Comparison of ENCODE assay signal across 26 cellular contexts in the genomic region with DNA sequence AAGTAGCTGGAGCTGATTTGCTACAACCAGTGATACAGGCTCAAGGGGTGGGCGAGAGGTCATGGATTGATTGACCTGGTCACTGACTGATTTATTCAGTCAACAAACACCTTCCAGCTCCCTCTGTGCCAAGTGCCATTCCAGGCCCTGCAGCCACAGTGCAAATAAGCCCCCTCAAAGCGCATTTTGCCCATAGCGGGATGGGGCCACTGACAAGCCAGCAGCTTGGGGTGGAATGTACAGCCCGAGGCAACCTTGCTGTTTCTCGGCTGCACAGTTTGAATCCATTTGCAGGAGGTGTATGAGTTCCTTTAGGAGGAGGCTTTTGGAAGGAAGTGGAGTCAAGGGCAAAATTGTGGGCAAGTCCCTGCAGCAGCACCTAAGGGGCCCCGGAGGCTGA.
"Had no signal": no experiment of that assay in that cellular context is flagged by ENCODE, and none has a peak within 500 bp of the region (broad histone marks: within the 10 kb centered on the region; RNA-seq: fewer than 3 reads in every experiment).

No MANE protein-coding gene starts in this region.

- ATAC-seq: mucosa of descending colon; natural killer cell treated with Interleukin-12 subunit alpha and Interleukin-12 subunit beta and Interleukin-15 and Interleukin-18, amount 100 ng/mL, for 72 hours; pancreas; stimulated activated naive CD8-positive, alpha-beta T cell treated with anti-CD3 and anti-CD28 coated beads, Interleukin-15, amount 100 ng/mL, for 72 hours had no signal

- H3K4me1 ChIP-seq: pancreas, suprapubic skin, vagina had no signal

- H3K36me3 Mint-ChIP-seq: immature natural killer cell; memory B cell; mesothelial cell of epicardium; naive B cell; natural killer cell treated with Interleukin-12 subunit alpha and Interleukin-12 subunit beta and Interleukin-15 and Interleukin-18, amount 100 ng/mL, for 72 hours had no signal

- H3K36me3 ChIP-seq: colonic mucosa, pancreas, suprapubic skin, transverse colon, vagina had no signal

- H3K27ac ChIP-seq: colonic mucosa, pancreas, suprapubic skin, transverse colon, vagina had no signal

- H3K9me3 ChIP-seq: colonic mucosa, mucosa of descending colon, pancreas, suprapubic skin, transverse colon, vagina had no signal

- H3K27ac Mint-ChIP-seq: immature natural killer cell; memory B cell; mesothelial cell of epicardium; naive B cell; natural killer cell treated with Interleukin-12 subunit alpha and Interleukin-12 subunit beta and Interleukin-15 and Interleukin-18, amount 100 ng/mL, for 72 hours; stimulated activated naive CD8-positive, alpha-beta T cell treated with anti-CD3 and anti-CD28 coated beads, Interleukin-15, amount 100 ng/mL, for 72 hours had no signal

- H3K4me3 Mint-ChIP-seq: immature natural killer cell; memory B cell; mesothelial cell of epicardium; naive B cell; natural killer cell treated with Interleukin-12 subunit alpha and Interleukin-12 subunit beta and Interleukin-15 and Interleukin-18, amount 100 ng/mL, for 72 hours; stimulated activated naive CD8-positive, alpha-beta T cell treated with anti-CD3 and anti-CD28 coated beads, Interleukin-15, amount 100 ng/mL, for 72 hours had no signal

- H3K4me3 ChIP-seq: colonic mucosa, lung, mucosa of descending colon, pancreas, smooth muscle cell, suprapubic skin, transverse colon, vagina had no signal

- H3K4me1 Mint-ChIP-seq: immature natural killer cell; memory B cell; naive B cell; stimulated activated naive CD8-positive, alpha-beta T cell treated with anti-CD3 and anti-CD28 coated beads, Interleukin-15, amount 100 ng/mL, for 72 hours had no signal

- H3K9me3 Mint-ChIP-seq: immature natural killer cell; memory B cell; mesothelial cell of epicardium; natural killer cell treated with Interleukin-12 subunit alpha and Interleukin-12 subunit beta and Interleukin-15 and Interleukin-18, amount 100 ng/mL, for 72 hours; stimulated activated naive CD8-positive, alpha-beta T cell treated with anti-CD3 and anti-CD28 coated beads, Interleukin-15, amount 100 ng/mL, for 72 hours had no signal

- H3K27me3 Mint-ChIP-seq: stimulated activated naive CD8-positive, alpha-beta T cell treated with anti-CD3 and anti-CD28 coated beads, Interleukin-15, amount 100 ng/mL, for 72 hours had no signal

- H3K27me3 ChIP-seq: colonic mucosa, pancreas, suprapubic skin, transverse colon, vagina had no signal

- DNase-seq: colonic mucosa; dermis blood vessel endothelial cell; effector memory CD4-positive, alpha-beta T cell; erythroblast; hypothalamus; immature natural killer cell; islet precursor cell; kidney glomerular epithelial cell; mucosa of descending colon; naive B cell; pancreas; retina; stimulated activated CD4-positive, alpha-beta T cell treated with anti-CD3 and anti-CD28 coated beads, Interleukin-12 subunit alpha, Interleukin-12 subunit beta, amount 100 ng/mL, for 4 hours; stimulated activated CD4-positive, alpha-beta T cell treated with anti-CD3 and anti-CD28 coated beads, Interleukin-1b, Interleukin-23, amount 100 ng/mL, for 48 hours; stimulated activated CD4-positive, alpha-beta T cell treated with anti-CD3 and anti-CD28 coated beads, Interleukin-4, amount 100 ng/mL, for 1 hour; stimulated activated CD8-positive, alpha-beta memory T cell treated with anti-CD3 and anti-CD28 coated beads, Interleukin-4, amount 100 ng/mL, for 48 hours; stimulated activated naive CD4-positive, alpha-beta T cell; stimulated activated naive CD8-positive, alpha-beta T cell treated with anti-CD3 and anti-CD28 coated beads, Interleukin-15, amount 100 ng/mL, for 72 hours; transverse colon had no signal
